Comparison of ENCODE assay signal across 1 cellular context in the genomic region with DNA sequence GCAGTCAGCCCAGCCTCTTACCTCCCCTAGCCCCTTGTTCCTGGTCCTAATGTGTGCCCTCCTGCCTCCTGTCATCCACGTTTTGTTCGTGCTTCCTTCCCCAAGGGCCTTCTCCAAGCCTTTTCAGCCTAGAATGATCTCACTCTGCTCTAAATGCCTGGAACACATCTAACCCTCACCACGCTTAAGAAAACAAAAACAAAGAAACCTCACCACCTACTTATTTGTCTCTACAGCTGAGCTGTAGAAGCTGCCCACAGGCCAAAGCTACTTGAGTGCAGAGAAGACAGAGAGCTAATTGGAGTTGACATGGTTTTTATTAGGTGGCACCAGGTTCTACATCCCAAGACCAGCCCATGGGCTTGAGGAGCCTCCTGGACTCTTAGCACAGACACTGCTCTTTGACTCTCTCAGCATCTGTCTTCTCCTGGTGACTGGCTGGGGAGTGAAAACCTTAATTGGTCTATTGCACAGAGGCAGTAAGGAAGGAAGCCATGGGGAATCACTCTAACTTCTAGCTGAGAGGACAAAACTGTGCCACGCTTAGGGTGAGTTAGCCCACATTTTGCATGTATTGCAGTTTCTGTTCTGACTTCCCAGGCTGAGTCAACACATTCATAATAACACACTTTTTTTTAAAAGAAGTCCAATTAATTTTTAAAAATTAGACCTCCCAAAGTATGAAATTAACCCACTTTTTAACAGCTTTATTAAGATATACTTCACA.
TF ChIP-seq lines count a peak whose summit lies in the region.

No MANE protein-coding gene starts in this region.

TF ChIP-seq in GM12878, 131 proteins besides CTCF, POLR2A, EP300 and RAD21:
- TF ChIP-seq, protein P1, sequence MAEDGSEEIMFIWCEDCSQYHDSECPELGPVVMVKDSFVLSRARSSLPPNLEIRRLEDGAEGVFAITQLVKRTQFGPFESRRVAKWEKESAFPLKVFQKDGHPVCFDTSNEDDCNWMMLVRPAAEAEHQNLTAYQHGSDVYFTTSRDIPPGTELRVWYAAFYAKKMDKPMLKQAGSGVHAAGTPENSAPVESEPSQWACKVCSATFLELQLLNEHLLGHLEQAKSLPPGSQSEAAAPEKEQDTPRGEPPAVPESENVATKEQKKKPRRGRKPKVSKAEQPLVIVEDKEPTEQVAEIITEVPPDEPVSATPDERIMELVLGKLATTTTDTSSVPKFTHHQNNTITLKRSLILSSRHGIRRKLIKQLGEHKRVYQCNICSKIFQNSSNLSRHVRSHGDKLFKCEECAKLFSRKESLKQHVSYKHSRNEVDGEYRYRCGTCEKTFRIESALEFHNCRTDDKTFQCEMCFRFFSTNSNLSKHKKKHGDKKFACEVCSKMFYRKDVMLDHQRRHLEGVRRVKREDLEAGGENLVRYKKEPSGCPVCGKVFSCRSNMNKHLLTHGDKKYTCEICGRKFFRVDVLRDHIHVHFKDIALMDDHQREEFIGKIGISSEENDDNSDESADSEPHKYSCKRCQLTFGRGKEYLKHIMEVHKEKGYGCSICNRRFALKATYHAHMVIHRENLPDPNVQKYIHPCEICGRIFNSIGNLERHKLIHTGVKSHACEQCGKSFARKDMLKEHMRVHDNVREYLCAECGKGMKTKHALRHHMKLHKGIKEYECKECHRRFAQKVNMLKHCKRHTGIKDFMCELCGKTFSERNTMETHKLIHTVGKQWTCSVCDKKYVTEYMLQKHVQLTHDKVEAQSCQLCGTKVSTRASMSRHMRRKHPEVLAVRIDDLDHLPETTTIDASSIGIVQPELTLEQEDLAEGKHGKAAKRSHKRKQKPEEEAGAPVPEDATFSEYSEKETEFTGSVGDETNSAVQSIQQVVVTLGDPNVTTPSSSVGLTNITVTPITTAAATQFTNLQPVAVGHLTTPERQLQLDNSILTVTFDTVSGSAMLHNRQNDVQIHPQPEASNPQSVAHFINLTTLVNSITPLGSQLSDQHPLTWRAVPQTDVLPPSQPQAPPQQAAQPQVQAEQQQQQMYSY (CRISPR knock-in tag; IDR thresholded peaks at IDR 0.05) = no peak
- TF ChIP-seq EGR1 (IDR thresholded peaks at IDR 0.05; ENCODE audit: borderline replicate concordance in 1 of 2, low read depth in 2 of 2, low read length in 2 of 2) (no peak), HDGF (IDR thresholded peaks at IDR 0.05) (no peak), NRF1 (conservative IDR thresholded peaks at IDR 0.05; ENCODE audit: low read depth, low read length) (no peak), RELA (IDR thresholded peaks at IDR 0.05; ENCODE audit: borderline replicate concordance, partially characterized antibody) (no peak), TCF12 (IDR thresholded peaks at IDR 0.05; ENCODE audit: low read depth, low read length) (no peak), FOXK2 (IDR thresholded peaks at IDR 0.05) (no peak), YY1 (IDR thresholded peaks at IDR 0.05; ENCODE audit: low read depth, low read length) (no peak), SMAD5 (IDR thresholded peaks at IDR 0.05; ENCODE audit: low read depth) (no peak), CREB1 (IDR thresholded peaks at IDR 0.05; ENCODE audit: low read depth) (no peak), SUPT20H (IDR thresholded peaks at IDR 0.05; ENCODE audit: borderline replicate concordance, control insufficient read depth, low read depth, low read length) (no peak), RBBP5 (conservative IDR thresholded peaks at IDR 0.05) (no peak), NFIC (IDR thresholded peaks at IDR 0.05; ENCODE audit: low read depth, low read length) (no peak), BRCA1 (IDR thresholded peaks at IDR 0.05; ENCODE audit: low read depth, low read length) (no peak)
- TF ChIP-seq, protein P2, sequence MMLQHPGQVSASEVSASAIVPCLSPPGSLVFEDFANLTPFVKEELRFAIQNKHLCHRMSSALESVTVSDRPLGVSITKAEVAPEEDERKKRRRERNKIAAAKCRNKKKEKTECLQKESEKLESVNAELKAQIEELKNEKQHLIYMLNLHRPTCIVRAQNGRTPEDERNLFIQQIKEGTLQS (IDR thresholded peaks at IDR 0.05; ENCODE audit: borderline replicate concordance, extremely low read depth, low read depth, low read length) = no peak
- TF ChIP-seq, protein P3, sequence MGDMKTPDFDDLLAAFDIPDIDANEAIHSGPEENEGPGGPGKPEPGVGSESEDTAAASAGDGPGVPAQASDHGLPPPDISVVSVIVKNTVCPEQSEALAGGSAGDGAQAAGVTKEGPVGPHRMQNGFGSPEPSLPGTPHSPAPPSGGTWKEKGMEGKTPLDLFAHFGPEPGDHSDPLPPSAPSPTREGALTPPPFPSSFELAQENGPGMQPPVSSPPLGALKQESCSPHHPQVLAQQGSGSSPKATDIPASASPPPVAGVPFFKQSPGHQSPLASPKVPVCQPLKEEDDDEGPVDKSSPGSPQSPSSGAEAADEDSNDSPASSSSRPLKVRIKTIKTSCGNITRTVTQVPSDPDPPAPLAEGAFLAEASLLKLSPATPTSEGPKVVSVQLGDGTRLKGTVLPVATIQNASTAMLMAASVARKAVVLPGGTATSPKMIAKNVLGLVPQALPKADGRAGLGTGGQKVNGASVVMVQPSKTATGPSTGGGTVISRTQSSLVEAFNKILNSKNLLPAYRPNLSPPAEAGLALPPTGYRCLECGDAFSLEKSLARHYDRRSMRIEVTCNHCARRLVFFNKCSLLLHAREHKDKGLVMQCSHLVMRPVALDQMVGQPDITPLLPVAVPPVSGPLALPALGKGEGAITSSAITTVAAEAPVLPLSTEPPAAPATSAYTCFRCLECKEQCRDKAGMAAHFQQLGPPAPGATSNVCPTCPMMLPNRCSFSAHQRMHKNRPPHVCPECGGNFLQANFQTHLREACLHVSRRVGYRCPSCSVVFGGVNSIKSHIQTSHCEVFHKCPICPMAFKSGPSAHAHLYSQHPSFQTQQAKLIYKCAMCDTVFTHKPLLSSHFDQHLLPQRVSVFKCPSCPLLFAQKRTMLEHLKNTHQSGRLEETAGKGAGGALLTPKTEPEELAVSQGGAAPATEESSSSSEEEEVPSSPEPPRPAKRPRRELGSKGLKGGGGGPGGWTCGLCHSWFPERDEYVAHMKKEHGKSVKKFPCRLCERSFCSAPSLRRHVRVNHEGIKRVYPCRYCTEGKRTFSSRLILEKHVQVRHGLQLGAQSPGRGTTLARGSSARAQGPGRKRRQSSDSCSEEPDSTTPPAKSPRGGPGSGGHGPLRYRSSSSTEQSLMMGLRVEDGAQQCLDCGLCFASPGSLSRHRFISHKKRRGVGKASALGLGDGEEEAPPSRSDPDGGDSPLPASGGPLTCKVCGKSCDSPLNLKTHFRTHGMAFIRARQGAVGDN (IDR thresholded peaks at IDR 0.05) = no peak
- TF ChIP-seq, protein P4, sequence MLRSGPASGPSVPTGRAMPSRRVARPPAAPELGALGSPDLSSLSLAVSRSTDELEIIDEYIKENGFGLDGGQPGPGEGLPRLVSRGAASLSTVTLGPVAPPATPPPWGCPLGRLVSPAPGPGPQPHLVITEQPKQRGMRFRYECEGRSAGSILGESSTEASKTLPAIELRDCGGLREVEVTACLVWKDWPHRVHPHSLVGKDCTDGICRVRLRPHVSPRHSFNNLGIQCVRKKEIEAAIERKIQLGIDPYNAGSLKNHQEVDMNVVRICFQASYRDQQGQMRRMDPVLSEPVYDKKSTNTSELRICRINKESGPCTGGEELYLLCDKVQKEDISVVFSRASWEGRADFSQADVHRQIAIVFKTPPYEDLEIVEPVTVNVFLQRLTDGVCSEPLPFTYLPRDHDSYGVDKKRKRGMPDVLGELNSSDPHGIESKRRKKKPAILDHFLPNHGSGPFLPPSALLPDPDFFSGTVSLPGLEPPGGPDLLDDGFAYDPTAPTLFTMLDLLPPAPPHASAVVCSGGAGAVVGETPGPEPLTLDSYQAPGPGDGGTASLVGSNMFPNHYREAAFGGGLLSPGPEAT (IDR thresholded peaks at IDR 0.05; ENCODE audit: low read depth) = no peak
- TF ChIP-seq, protein P5, sequence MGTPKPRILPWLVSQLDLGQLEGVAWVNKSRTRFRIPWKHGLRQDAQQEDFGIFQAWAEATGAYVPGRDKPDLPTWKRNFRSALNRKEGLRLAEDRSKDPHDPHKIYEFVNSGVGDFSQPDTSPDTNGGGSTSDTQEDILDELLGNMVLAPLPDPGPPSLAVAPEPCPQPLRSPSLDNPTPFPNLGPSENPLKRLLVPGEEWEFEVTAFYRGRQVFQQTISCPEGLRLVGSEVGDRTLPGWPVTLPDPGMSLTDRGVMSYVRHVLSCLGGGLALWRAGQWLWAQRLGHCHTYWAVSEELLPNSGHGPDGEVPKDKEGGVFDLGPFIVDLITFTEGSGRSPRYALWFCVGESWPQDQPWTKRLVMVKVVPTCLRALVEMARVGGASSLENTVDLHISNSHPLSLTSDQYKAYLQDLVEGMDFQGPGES (IDR thresholded peaks at IDR 0.05) = no peak
